In genomic region chr10:70106958-70107791, GRCh38 we compare ENCODE assay signal across 8 cellular contexts. TPM values are rescaled to one million over a fixed set of nuclear protein-coding genes. Genes with fewer than 3 reads are reported as not detected.
DNase-seq lines count a peak whose midpoint lies in the region; ATAC-seq and TF ChIP-seq lines count a peak whose summit lies in the region.

No MANE protein-coding gene starts in this region.

- TF ChIP-seq POLR2A in esophagus muscularis mucosa (IDR thresholded peaks at IDR 0.05; ENCODE audit: low read depth), result no peak

- peaks cover 6% of the 10 kb centered on the region for H3K36me3 Mint-ChIP-seq in Caco-2 (ENCODE audit: insufficient read depth, unreplicated experiment)

- no peaks in the 10 kb centered on the region for H3K4me1 Mint-ChIP-seq in Caco-2 (ENCODE audit: low read depth, unreplicated experiment)

- H3K36me3 ChIP-seq in Caco-2 (ENCODE audit: control insufficient read depth, insufficient read depth, low read length) (no peaks in the 10 kb centered on the region), SJCRH30 (no peaks in the 10 kb centered on the region), kidney epithelial cell (ENCODE audit: control insufficient read depth, insufficient read depth, low read length) (peaks cover 2% of the 10 kb centered on the region), esophagus muscularis mucosa (peaks cover 10 to 70% (median 35%) of the 10 kb centered on the region in 4 donors)

- H3K4me3 ChIP-seq in Caco-2 (ENCODE audit: low read depth, low read length), result no peak overlapping the region
- no peak overlapping the region for H3K4me3 ChIP-seq in SJCRH30
- no peak overlapping the region for H3K4me3 ChIP-seq in kidney epithelial cell (ENCODE audit: low read depth, low read length)
- H3K4me3 ChIP-seq in esophagus muscularis mucosa, result no peak overlapping the region

- POLR2A ChIA-PET in Caco-2 (lab: Charles Lee), result interaction anchor here (1.0 kb wide), 1 partner anchor 39 kb away, joined by 4 read pairs; the partner anchor contains the start of gene TYSND1

- H3K4me3 Mint-ChIP-seq in Caco-2 (ENCODE audit: unreplicated experiment), result no peak overlapping the region

- CTCF ChIA-PET in Caco-2 (lab: Charles Lee), result interaction anchor here (0.6 to 1.9 kb wide), 7 partner anchors 9 to 268 kb away, joined by 3 to 21 read pairs (median 4); partner anchors contain the start of gene TYSND1

- peak in 1 of 2 experiments; percentile 63 for DNase-seq in Caco-2
- peak; percentile 19 to 27 for DNase-seq in SJCRH30
- DNase-seq in kidney epithelial cell (ENCODE audit: low read depth), result no peak
- DNase-seq in globus pallidus (ENCODE audit: low spot score), result no peak
- DNase-seq in activated gamma-delta T cell treated with Interleukin-2 at 50 U/mL for 16 hours, result no peak
- no peak for DNase-seq in esophagus muscularis mucosa (ENCODE audit: extremely low spot score)

- no peaks in the 10 kb centered on the region for H3K9me3 Mint-ChIP-seq in Caco-2 (ENCODE audit: unreplicated experiment)

- ATAC-seq in GM21619 (IDR thresholded peaks at IDR 0.05; ENCODE audit: unreplicated experiment) (peak; percentile 67), GM18861 (IDR thresholded peaks at IDR 0.05; ENCODE audit: unreplicated experiment) (no peak)

- no TSS peak for BruUV-seq in Caco-2 (replicated peaks; lab: Mats Ljungman, UMichigan)

- no peak overlapping the region for H3K27ac Mint-ChIP-seq in Caco-2 (ENCODE audit: unreplicated experiment)

- no peaks in the 10 kb centered on the region for H3K9me3 ChIP-seq in Caco-2
- H3K9me3 ChIP-seq in SJCRH30 (replicated peaks), result no peaks in the 10 kb centered on the region
- no peaks in the 10 kb centered on the region for H3K9me3 ChIP-seq in esophagus muscularis mucosa

- intact Hi-C loops in Caco-2 (cut with micrococcal nuclease; ENCODE audit: unreplicated experiment) (no loop called here), esophagus muscularis mucosa (cut with DNase I) (no loop called here)

- H3K27ac ChIP-seq in SJCRH30 (no peak overlapping the region), esophagus muscularis mucosa (replicated peaks in 1 of 4) (no peak overlapping the region)

- H3K4me1 ChIP-seq in Caco-2 (peaks cover 11% of the 10 kb centered on the region), SJCRH30 (no peaks in the 10 kb centered on the region), esophagus muscularis mucosa (no peaks in the 10 kb centered on the region)

- no peak for TF ChIP-seq EP300 in esophagus muscularis mucosa (IDR thresholded peaks at IDR 0.05)

- 73% methylated on average over 16 of the region's 22 CpGs for WGBS in esophagus muscularis mucosa

- TF ChIP-seq CTCF in Caco-2 (IDR thresholded peaks at IDR 0.05; ENCODE audit: insufficient read depth in 1 of 2, low read depth in 1 of 2, low read length in 1 of 2, severe bottlenecking in 1 of 2, unreplicated experiment in 1 of 2) (peak; percentile 64 to 76), kidney epithelial cell (IDR thresholded peaks at IDR 0.05; ENCODE audit: insufficient read depth, low read length, poor library complexity, severe bottlenecking) (peak; percentile 67), esophagus muscularis mucosa (IDR thresholded peaks at IDR 0.05) (peak in 1 of 3 experiments; percentile 49)

- H3K27me3 ChIP-seq in Caco-2 (replicated peaks; ENCODE audit: control insufficient read depth, insufficient read depth, low read length), result no peaks in the 10 kb centered on the region
- H3K27me3 ChIP-seq in SJCRH30, result no peaks in the 10 kb centered on the region
- H3K27me3 ChIP-seq in kidney epithelial cell (ENCODE audit: control insufficient read depth, insufficient read depth, low read length), result no peaks in the 10 kb centered on the region
- no peaks in the 10 kb centered on the region for H3K27me3 ChIP-seq in esophagus muscularis mucosa

- no peaks in the 10 kb centered on the region for H3K27me3 Mint-ChIP-seq in Caco-2 (ENCODE audit: insufficient read depth, unreplicated experiment)

RNA-seq across cellular contexts. Expression of gene AIFM2, which starts 25.4 kb away (rescaled TPM):
- 29.2 and 31.1 TPM in 2 replicates for total RNA-seq in Caco-2 (2022)
- total RNA-seq in SJCRH30 (2014; rRNA removed; shearing (Covaris generic)), result 1.5 and 1.8 TPM in 2 replicates
- total RNA-seq in kidney epithelial cell, result 12.4 and 12.7 TPM in 2 replicates
- 10 to 100 TPM; 13.3 to 21.8 (median 17.2) TPM for total RNA-seq in esophagus muscularis mucosa

RNA-seq across cellular contexts. Expression of gene TYSND1, which starts 39.3 kb away (rescaled TPM):
- 29.4 and 29.8 TPM in 2 replicates for total RNA-seq in Caco-2 (2022)
- 5.8 and 6.4 TPM in 2 replicates for total RNA-seq in SJCRH30 (2014; rRNA removed; shearing (Covaris generic))
- 11.9 and 13.1 TPM in 2 replicates for total RNA-seq in kidney epithelial cell
- 10 to 100 TPM in 2 of 4 donors, 1 to 10 TPM in 2; 6.0 to 12.2 (median 9.3) TPM for total RNA-seq in esophagus muscularis mucosa

RNA-seq across cellular contexts. Expression of gene MACROH2A2, which starts 54.5 kb away (rescaled TPM):
- total RNA-seq in Caco-2 (2022) (5.1 and 6.1 TPM in 2 replicates), kidney epithelial cell (72.4 and 77.9 TPM in 2 replicates), esophagus muscularis mucosa (10 to 100 TPM in 3 of 4 donors, 1 to 10 TPM in 1; 6.2 to 17.8 (median 15.4) TPM)
- total RNA-seq in SJCRH30 (2014; rRNA removed; shearing (Covaris generic)), result 13.2 and 14.1 TPM in 2 replicates

Comparison
In these comparisons a context has a peak if more than half of its experiments do, and no peak if none do; other contexts are left out.
1. DNase-seq: peak in SJCRH30 (2 of 2); none in kidney epithelial cell (single experiment), globus pallidus (single experiment), activated gamma-delta T cell treated with Interleukin-2 at 50 U/mL for 16 hours (single experiment) and esophagus muscularis mucosa (single experiment).